Comparison of ENCODE assay signal across 17 cellular contexts in the genomic region with DNA sequence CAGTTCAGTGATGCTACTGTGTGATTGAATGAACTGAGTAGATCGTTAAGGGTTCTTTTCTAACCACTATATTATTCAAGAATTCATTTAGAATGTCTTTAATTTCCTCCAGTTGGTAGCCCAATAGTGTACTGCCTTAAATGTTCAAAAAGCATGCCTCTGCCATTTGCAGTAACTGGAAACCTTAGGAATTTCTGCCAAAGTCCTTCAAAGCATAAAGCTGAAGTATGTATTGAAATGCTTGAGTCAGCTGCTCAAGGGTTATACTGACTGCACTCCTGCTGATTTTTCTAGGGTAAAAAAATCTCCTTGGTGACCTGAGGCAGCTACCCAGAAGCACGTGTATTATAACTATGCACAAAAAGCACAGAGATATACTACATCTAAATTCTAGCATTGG.
DNase-seq lines count a peak whose midpoint lies in the region; ATAC-seq and TF ChIP-seq lines count a peak whose summit lies in the region.
"Had no signal": no experiment of that assay in that cellular context is flagged by ENCODE, and none has a peak within 500 bp of the region (broad histone marks: within the 10 kb centered on the region; RNA-seq: fewer than 3 reads in every experiment).

No MANE protein-coding gene starts in this region.

- DNase-seq in DMS79 treated with DMSO at 0.1 percent for 48 hours (lab: John Stamatoyannopoulos, UW) (peak; percentile 63), NCI-H2196 treated with DMSO at 0.1 percent for 48 hours (lab: John Stamatoyannopoulos, UW; ENCODE audit: unreplicated experiment) (peak; percentile 0), fibroblast of gingiva (ENCODE audit: low read depth) (peak; percentile 79), retinal pigment epithelial cell (ENCODE audit: low read depth) (peak; percentile 39), NCI-H748 treated with DMSO at 0.1 percent for 48 hours (lab: John Stamatoyannopoulos, UW) (no peak), middle frontal gyrus (ENCODE audit: extremely low spot score, low spot score) (no peak)
- DNase-seq: activated CD4-positive, alpha-beta T cell treated with anti-CD3 and anti-CD28 coated beads, Interleukin-2, amount 50 U/mL, for 48 hours; activated T-cell treated with anti-CD3 and anti-CD28 coated beads, Interleukin-2, amount 50 U/mL, for 48 hours; NCI-H1694; NCI-H69; stimulated activated CD4-positive, alpha-beta T cell treated with anti-CD3 and anti-CD28 coated beads, Interleukin-12 subunit alpha, Interleukin-12 subunit beta, amount 100 ng/mL, for 4 hours; stimulated activated naive CD8-positive, alpha-beta T cell treated with anti-CD3 and anti-CD28 coated beads, Interleukin-15, Interleukin-2, amounts not matched to agents 100 U/mL and 50 U/mL, for 24 hours had no signal

- no peak for TF ChIP-seq CTCF in retinal pigment epithelial cell (conservative IDR thresholded peaks at IDR 0.05; ENCODE audit: low read depth, low read length)

- no peak for ATAC-seq in HG03571 (IDR thresholded peaks at IDR 0.05; ENCODE audit: unreplicated experiment)
- ATAC-seq in HG03108 (IDR thresholded peaks at IDR 0.05; ENCODE audit: unreplicated experiment) = no peak
- ATAC-seq: Panc1; stimulated activated naive CD8-positive, alpha-beta T cell treated with anti-CD3 and anti-CD28 coated beads, Interleukin-15, Interleukin-2, amounts not matched to agents 100 U/mL and 50 U/mL, for 24 hours had no signal

- H3K4me3 ChIP-seq in retinal pigment epithelial cell (ENCODE audit: low read length) = no peak overlapping the region
- H3K4me3 ChIP-seq: BLaER1, vagina had no signal

Comparison
In these comparisons a context has a peak if more than half of its experiments do, and no peak if none do; other contexts are left out.
1. DNase-seq: peak in DMS79 treated with DMSO at 0.1 percent for 48 hours (single experiment), NCI-H2196 treated with DMSO at 0.1 percent for 48 hours (single experiment), fibroblast of gingiva (single experiment) and retinal pigment epithelial cell (single experiment); none in NCI-H748 treated with DMSO at 0.1 percent for 48 hours (single experiment) and middle frontal gyrus (single experiment).